In genomic region chr18:49819768-49820662, GRCh38 we compare ENCODE assay signal across 9 cellular contexts. TPM values are rescaled to one million over a fixed set of nuclear protein-coding genes. Genes with fewer than 3 reads are reported as not detected.
DNase-seq lines count a peak whose midpoint lies in the region; ATAC-seq and TF ChIP-seq lines count a peak whose summit lies in the region.
"Had no signal": no experiment of that assay in that cellular context is flagged by ENCODE, and none has a peak within 500 bp of the region (broad histone marks: within the 10 kb centered on the region; RNA-seq: fewer than 3 reads in every experiment).

No MANE protein-coding gene starts in this region.

- H3K4me1 Mint-ChIP-seq in Caco-2 (ENCODE audit: low read depth, unreplicated experiment) (peaks cover 22% of the 10 kb centered on the region), MCF 10A (ENCODE audit: insufficient read depth, unreplicated experiment) (peaks cover 9% of the 10 kb centered on the region)
- peaks cover 65% of the 10 kb centered on the region for H3K4me1 Mint-ChIP-seq in T-helper 2 cell treated with Interferon-gamma antibody and Interleukin-4, amounts not matched to agents 5 μg/mL and 100 μg/mL, for 36 hours (ENCODE audit: low read depth)
- H3K4me1 Mint-ChIP-seq in effector memory CD8-positive, alpha-beta T cell (ENCODE audit: low read depth in 2 of 2): peaks cover 56 to 70% of the 10 kb centered on the region in 2 donors

- H3K9me3 ChIP-seq in Caco-2: no peaks in the 10 kb centered on the region
- no peaks in the 10 kb centered on the region for H3K9me3 ChIP-seq in psoas muscle

- H3K9me3 Mint-ChIP-seq in Caco-2 (ENCODE audit: unreplicated experiment): no peaks in the 10 kb centered on the region
- H3K9me3 Mint-ChIP-seq in T-helper 2 cell treated with Interferon-gamma antibody and Interleukin-4, amounts not matched to agents 5 μg/mL and 100 μg/mL, for 36 hours: no peaks in the 10 kb centered on the region
- no peaks in the 10 kb centered on the region for H3K9me3 Mint-ChIP-seq in effector memory CD8-positive, alpha-beta T cell
- no peaks in the 10 kb centered on the region for H3K9me3 Mint-ChIP-seq in MCF 10A (ENCODE audit: unreplicated experiment)

- intact Hi-C loops in Caco-2 (cut with micrococcal nuclease; ENCODE audit: unreplicated experiment) (no loop called here), psoas muscle (cut with DNase I) (loop anchor here (10.0 kb wide), 3 partner anchors 325 to 455 kb away; partner anchors contain the start of genes MYO5B (in 1 of the 2) and RPL17 (in 1 of the 2)), MCF 10A (cut with micrococcal nuclease) (no loop called here)

- BruUV-seq in Caco-2 (replicated peaks; lab: Mats Ljungman, UMichigan) (no TSS peak), MCF 10A (replicated peaks; lab: Mats Ljungman, UMichigan) (no TSS peak)

- H3K36me3 Mint-ChIP-seq in Caco-2 (ENCODE audit: insufficient read depth, unreplicated experiment) (peaks cover 17% of the 10 kb centered on the region), MCF 10A (ENCODE audit: insufficient read depth, unreplicated experiment) (no peaks in the 10 kb centered on the region)
- H3K36me3 Mint-ChIP-seq in T-helper 2 cell treated with Interferon-gamma antibody and Interleukin-4, amounts not matched to agents 5 μg/mL and 100 μg/mL, for 36 hours (ENCODE audit: low read depth): peaks cover 51% of the 10 kb centered on the region
- H3K36me3 Mint-ChIP-seq in effector memory CD8-positive, alpha-beta T cell (ENCODE audit: insufficient read depth): peaks cover 9% of the 10 kb centered on the region

- DNase-seq in Caco-2 (no peak), psoas muscle (no peak), brain microvascular endothelial cell (no peak), MCF 10A (ENCODE audit: unreplicated experiment) (no peak), HuH-7 (ENCODE audit: low spot score) (no peak)
- DNase-seq in T-helper 2 cell treated with Interferon-gamma antibody and Interleukin-4, amounts not matched to agents 5 μg/mL and 100 μg/mL, for 36 hours (ENCODE audit: low spot score): peak; percentile 51
- peak; percentile 59 to 68 (median 65) for DNase-seq in effector memory CD8-positive, alpha-beta T cell

- H3K27ac Mint-ChIP-seq in Caco-2 (ENCODE audit: unreplicated experiment) (peak overlapping the region; percentile 79), MCF 10A (ENCODE audit: low read depth, unreplicated experiment) (no peak overlapping the region)
- H3K27ac Mint-ChIP-seq in T-helper 2 cell treated with Interferon-gamma antibody and Interleukin-4, amounts not matched to agents 5 μg/mL and 100 μg/mL, for 36 hours: peak overlapping the region; percentile 91
- peak overlapping the region; percentile 87 for H3K27ac Mint-ChIP-seq in effector memory CD8-positive, alpha-beta T cell

- ATAC-seq in HG02852 (IDR thresholded peaks at IDR 0.05; ENCODE audit: unreplicated experiment) (peak; percentile 59), psoas muscle (no peak)
- peak; percentile 94 for ATAC-seq in effector memory CD8-positive, alpha-beta T cell (replicated peaks)
- ATAC-seq: Right ventricle myocardium inferior had no signal

- H3K36me3 ChIP-seq in Caco-2 (ENCODE audit: control insufficient read depth, insufficient read depth, low read length): no peaks in the 10 kb centered on the region
- peaks cover 0 to 4% of the 10 kb centered on the region in 2 donors for H3K36me3 ChIP-seq in psoas muscle (ENCODE audit: insufficient read depth in 1 of 2, low read depth in 1 of 2)
- H3K36me3 ChIP-seq in brain microvascular endothelial cell (replicated peaks): no peaks in the 10 kb centered on the region

- H3K27me3 Mint-ChIP-seq in Caco-2 (ENCODE audit: insufficient read depth, unreplicated experiment): no peaks in the 10 kb centered on the region
- no peaks in the 10 kb centered on the region for H3K27me3 Mint-ChIP-seq in T-helper 2 cell treated with Interferon-gamma antibody and Interleukin-4, amounts not matched to agents 5 μg/mL and 100 μg/mL, for 36 hours (ENCODE audit: low read depth)
- H3K27me3 Mint-ChIP-seq in effector memory CD8-positive, alpha-beta T cell: no peaks in the 10 kb centered on the region
- H3K27me3 Mint-ChIP-seq in MCF 10A (ENCODE audit: insufficient read depth, unreplicated experiment): no peaks in the 10 kb centered on the region

- POLR2A ChIA-PET in Caco-2 (lab: Charles Lee): no interaction called here
- POLR2A ChIA-PET in MCF 10A (lab: Yijun Ruan, JAX): no interaction called here

- H3K4me1 ChIP-seq in Caco-2 (peaks cover 14% of the 10 kb centered on the region), psoas muscle (no peaks in the 10 kb centered on the region)

- no peak overlapping the region for H3K27ac ChIP-seq in psoas muscle
- H3K27ac ChIP-seq in brain microvascular endothelial cell: no peak overlapping the region

- no peak overlapping the region for H3K4me3 Mint-ChIP-seq in Caco-2 (ENCODE audit: unreplicated experiment)
- H3K4me3 Mint-ChIP-seq in T-helper 2 cell treated with Interferon-gamma antibody and Interleukin-4, amounts not matched to agents 5 μg/mL and 100 μg/mL, for 36 hours: peak overlapping the region; percentile 70
- H3K4me3 Mint-ChIP-seq in effector memory CD8-positive, alpha-beta T cell: peak overlapping the region; percentile 72 to 75
- H3K4me3 Mint-ChIP-seq in MCF 10A (ENCODE audit: unreplicated experiment): no peak overlapping the region

- CTCF ChIA-PET in Caco-2 (lab: Charles Lee) (no interaction called here), MCF 10A (lab: Yijun Ruan, JAX) (interaction anchor here (1.0 kb wide), 1 partner anchor 309 kb away, joined by 3 read pairs; no protein-coding TSS in a partner anchor)

- no peak for TF ChIP-seq CTCF in Caco-2 (IDR thresholded peaks at IDR 0.05; ENCODE audit: insufficient read depth in 1 of 2, low read depth in 1 of 2, low read length in 1 of 2, severe bottlenecking in 1 of 2, unreplicated experiment in 1 of 2)
- no peak for TF ChIP-seq CTCF in psoas muscle (IDR thresholded peaks at IDR 0.05)
- TF ChIP-seq CTCF in brain microvascular endothelial cell (IDR thresholded peaks at IDR 0.05; ENCODE audit: low read depth, low read length, missing control alignments): no peak
- TF ChIP-seq CTCF in MCF 10A (IDR thresholded peaks at IDR 0.05; ENCODE audit: unreplicated experiment): no peak

- WGBS in psoas muscle, 3 donors: 73 to 83% (median 76%) methylated on average over 5 of the region's 5 CpGs

- no peak overlapping the region for H3K4me3 ChIP-seq in Caco-2 (ENCODE audit: low read depth, low read length)
- H3K4me3 ChIP-seq in psoas muscle: no peak overlapping the region
- no peak overlapping the region for H3K4me3 ChIP-seq in brain microvascular endothelial cell (ENCODE audit: low read depth, low read length)

- H3K27me3 ChIP-seq in Caco-2 (replicated peaks; ENCODE audit: control insufficient read depth, insufficient read depth, low read length) (no peaks in the 10 kb centered on the region), psoas muscle (ENCODE audit: insufficient read depth in 3 of 3, low read length in 2 of 3) (no peaks in the 10 kb centered on the region), brain microvascular endothelial cell (replicated peaks) (no peaks in the 10 kb centered on the region)

- in situ Hi-C loops in brain microvascular endothelial cell (cut with HindIII; ENCODE audit: low pct_ligation_motif_present, low sequenced_read_pairs): no loop called here

RNA-seq across cellular contexts. Expression of gene ACAA2, which starts 6.7 kb away (rescaled TPM):
- total RNA-seq in Caco-2 (2022) (188 and 207 TPM in 2 replicates), psoas muscle (100 to 1,000 TPM in 2 of 4 donors, 10 to 100 TPM in 2; 75.5 to 158 (median 99.8) TPM), MCF 10A (2022) (82.9 and 84.9 TPM in 2 replicates)
- 100 to 1,000 TPM in 1 of 3 donors, 10 to 100 TPM in 2; 77.4 to 101 (median 95.4) TPM for polyA plus RNA-seq in psoas muscle

Comparison
In these comparisons a context has a peak if more than half of its experiments do, and no peak if none do; other contexts are left out.
1. DNase-seq: peak in T-helper 2 cell treated with Interferon-gamma antibody and Interleukin-4, amounts not matched to agents 5 μg/mL and 100 μg/mL, for 36 hours (single experiment) and effector memory CD8-positive, alpha-beta T cell (3 of 3); none in Caco-2 (0 of 2), psoas muscle (0 of 2), brain microvascular endothelial cell (single experiment), MCF 10A (single experiment) and HuH-7 (single experiment).
2. H3K4me3 Mint-ChIP-seq: peak in T-helper 2 cell treated with Interferon-gamma antibody and Interleukin-4, amounts not matched to agents 5 μg/mL and 100 μg/mL, for 36 hours (single experiment) and effector memory CD8-positive, alpha-beta T cell (2 of 2); none in Caco-2 (single experiment) and MCF 10A (single experiment).
3. ATAC-seq: peak in HG02852 (single experiment) and effector memory CD8-positive, alpha-beta T cell (single experiment); none in psoas muscle (0 of 4).
4. intact Hi-C loops: an anchor here in psoas muscle (10.0 kb wide); none called in Caco-2 and MCF 10A.